ENCODE assay signal across 9 cellular contexts in the genomic region with DNA sequence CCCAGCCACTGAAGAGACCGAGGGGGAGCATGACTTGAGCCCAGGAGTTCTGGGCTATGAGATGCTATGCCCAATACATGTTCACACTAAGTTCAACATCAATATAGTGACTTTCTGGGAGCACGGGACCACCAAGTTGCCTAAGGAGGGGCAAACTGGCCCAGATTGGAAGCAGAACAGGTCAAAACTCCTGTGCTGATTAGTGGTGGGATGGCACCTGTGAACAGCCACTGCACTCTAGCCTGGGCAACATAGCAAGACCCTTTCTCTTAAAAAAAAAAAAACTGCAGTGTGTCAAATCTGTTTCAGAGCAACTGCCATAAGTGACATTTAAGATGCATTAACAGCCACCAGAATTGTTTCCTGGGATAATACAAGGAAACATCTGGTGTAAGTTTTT.
"Had no signal": no experiment of that assay in that cellular context is flagged by ENCODE, and none has a peak within 500 bp of the region (broad histone marks: within the 10 kb centered on the region; RNA-seq: fewer than 3 reads in every experiment).

No MANE protein-coding gene starts in this region.

- H3K36me3 Mint-ChIP-seq: IgD-negative memory B cell had no signal

- H3K9me3 Mint-ChIP-seq: GM23338, H9, HFFc6, IgD-negative memory B cell had no signal

- H3K4me3 Mint-ChIP-seq: GM23338, H9, HFFc6, IgD-negative memory B cell had no signal

- H3K4me3 ChIP-seq: GM23338 had no signal

- H3K4me2 ChIP-seq: GM23338 had no signal

- ATAC-seq: GM23338, HepG2 had no signal

- FAIRE-seq: H1, H54, HepG2 had no signal

- DNase-seq: HCEC 1CT, HFFc6 had no signal

- H3K27ac Mint-ChIP-seq: GM23338, H9, HFFc6, IgD-negative memory B cell had no signal

- H2AFZ ChIP-seq: GM23338 had no signal

- H3K27ac ChIP-seq: HL-60 had no signal
